9 cellular contexts compared by ENCODE assay signal in the genomic region with DNA sequence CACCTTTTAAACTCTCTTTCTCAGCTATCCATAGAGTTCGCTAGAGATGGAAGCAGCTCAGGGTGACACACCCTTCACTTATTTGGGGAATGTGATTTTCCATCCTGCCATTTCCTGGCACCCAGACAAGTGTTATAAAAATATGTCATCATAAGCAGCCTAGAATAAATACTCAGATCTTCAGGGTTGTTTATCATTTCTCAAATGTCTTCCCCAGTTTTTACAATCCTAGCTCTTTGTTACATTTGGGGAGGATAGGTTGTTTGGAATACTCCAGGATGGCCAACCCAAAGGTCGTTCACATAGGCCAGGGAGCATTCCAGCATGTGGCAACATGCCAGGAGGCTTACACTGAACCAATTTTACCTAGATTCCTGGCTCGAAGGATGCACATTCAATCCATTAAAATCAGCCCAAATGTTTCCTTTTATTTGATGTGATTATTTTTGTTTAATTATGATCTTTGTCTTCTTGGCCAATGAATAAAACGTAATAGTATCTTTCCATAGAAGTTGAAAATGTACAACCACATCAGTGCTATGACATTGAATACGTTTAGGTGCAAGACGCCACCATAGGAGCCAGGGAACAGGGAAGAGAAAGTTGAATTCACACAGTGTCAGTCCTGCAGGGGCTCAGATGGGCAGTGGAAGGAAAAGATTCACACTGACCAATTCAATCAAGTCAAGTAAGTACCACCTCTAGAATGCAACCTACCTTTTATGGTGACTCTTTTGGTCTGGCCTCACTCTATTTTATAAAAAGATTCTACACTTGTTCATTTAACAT.
A peak's percentile ranks its signal among the peaks of the same experiment; 100 is the strongest.
DNase-seq lines count a peak whose midpoint lies in the region; ATAC-seq and TF ChIP-seq lines count a peak whose summit lies in the region.
"Had no signal": no experiment of that assay in that cellular context is flagged by ENCODE, and none has a peak within 500 bp of the region (broad histone marks: within the 10 kb centered on the region; RNA-seq: fewer than 3 reads in every experiment).

No MANE protein-coding gene starts in this region.

- no peak for ATAC-seq in T-helper 17 cell

- peaks cover 2% of the 10 kb centered on the region for H3K36me3 Mint-ChIP-seq in T-helper 17 cell (ENCODE audit: low read depth)
- H3K36me3 Mint-ChIP-seq: activated naive CD4-positive, alpha-beta T cell treated with anti-CD3 and anti-CD28 coated beads, Interleukin-2, amount 10 ng/mL, durations not matched to agents 7 days and 5 days had no signal

- peak; percentile 84 for DNase-seq in GM04504 (ENCODE audit: low read depth)
- peak; percentile 80 for DNase-seq in RPMI7951 (ENCODE audit: low read depth)
- peak; percentile 85 for DNase-seq in fibroblast of mammary gland (ENCODE audit: low read depth)
- peak; percentile 84 for DNase-seq in pulmonary artery endothelial cell (ENCODE audit: low read depth, low spot score)
- no peak for DNase-seq in SKM-1 (lab: John Stamatoyannopoulos, UW; ENCODE audit: unreplicated experiment)
- no peak for DNase-seq in cerebellar nuclear complex (lab: John Stamatoyannopoulos, UW)
- no peak for DNase-seq in OCI-M1 (lab: John Stamatoyannopoulos, UW)
- DNase-seq in T-helper 17 cell, result no peak
- DNase-seq: activated naive CD4-positive, alpha-beta T cell treated with anti-CD3 and anti-CD28 coated beads, Interleukin-2, amount 10 ng/mL, durations not matched to agents 7 days and 5 days had no signal

- peaks cover 26% of the 10 kb centered on the region for H3K27me3 Mint-ChIP-seq in T-helper 17 cell
- H3K27me3 Mint-ChIP-seq: activated naive CD4-positive, alpha-beta T cell treated with anti-CD3 and anti-CD28 coated beads, Interleukin-2, amount 10 ng/mL, durations not matched to agents 7 days and 5 days had no signal

- TF ChIP-seq CTCF in fibroblast of mammary gland (conservative IDR thresholded peaks at IDR 0.05; ENCODE audit: control insufficient read depth, insufficient read depth, low read depth, low read length), result no peak

- no peaks in the 10 kb centered on the region for H3K9me3 ChIP-seq in T-helper 17 cell (ENCODE audit: control insufficient read depth, low read length, poor library complexity, severe bottlenecking)

- H3K4me3 ChIP-seq in fibroblast of mammary gland (ENCODE audit: control insufficient read depth, low read depth, low read length), result no peak overlapping the region

- no peak overlapping the region for H3K27ac Mint-ChIP-seq in T-helper 17 cell
- H3K27ac Mint-ChIP-seq: activated naive CD4-positive, alpha-beta T cell treated with anti-CD3 and anti-CD28 coated beads, Interleukin-2, amount 10 ng/mL, durations not matched to agents 7 days and 5 days had no signal

- no peak overlapping the region for H3K4me3 Mint-ChIP-seq in T-helper 17 cell
- H3K4me3 Mint-ChIP-seq: activated naive CD4-positive, alpha-beta T cell treated with anti-CD3 and anti-CD28 coated beads, Interleukin-2, amount 10 ng/mL, durations not matched to agents 7 days and 5 days had no signal

- H3K4me1 Mint-ChIP-seq in T-helper 17 cell, result peaks cover 5% of the 10 kb centered on the region

Comparison
In these comparisons a context has a peak if more than half of its experiments do, and no peak if none do; other contexts are left out.
1. DNase-seq: peak in GM04504 (single experiment), RPMI7951 (single experiment), fibroblast of mammary gland (single experiment) and pulmonary artery endothelial cell (single experiment); none in SKM-1 (single experiment), cerebellar nuclear complex (0 of 2), OCI-M1 (single experiment) and T-helper 17 cell (0 of 3).